1 cellular context compared by ENCODE assay signal in the genomic region with DNA sequence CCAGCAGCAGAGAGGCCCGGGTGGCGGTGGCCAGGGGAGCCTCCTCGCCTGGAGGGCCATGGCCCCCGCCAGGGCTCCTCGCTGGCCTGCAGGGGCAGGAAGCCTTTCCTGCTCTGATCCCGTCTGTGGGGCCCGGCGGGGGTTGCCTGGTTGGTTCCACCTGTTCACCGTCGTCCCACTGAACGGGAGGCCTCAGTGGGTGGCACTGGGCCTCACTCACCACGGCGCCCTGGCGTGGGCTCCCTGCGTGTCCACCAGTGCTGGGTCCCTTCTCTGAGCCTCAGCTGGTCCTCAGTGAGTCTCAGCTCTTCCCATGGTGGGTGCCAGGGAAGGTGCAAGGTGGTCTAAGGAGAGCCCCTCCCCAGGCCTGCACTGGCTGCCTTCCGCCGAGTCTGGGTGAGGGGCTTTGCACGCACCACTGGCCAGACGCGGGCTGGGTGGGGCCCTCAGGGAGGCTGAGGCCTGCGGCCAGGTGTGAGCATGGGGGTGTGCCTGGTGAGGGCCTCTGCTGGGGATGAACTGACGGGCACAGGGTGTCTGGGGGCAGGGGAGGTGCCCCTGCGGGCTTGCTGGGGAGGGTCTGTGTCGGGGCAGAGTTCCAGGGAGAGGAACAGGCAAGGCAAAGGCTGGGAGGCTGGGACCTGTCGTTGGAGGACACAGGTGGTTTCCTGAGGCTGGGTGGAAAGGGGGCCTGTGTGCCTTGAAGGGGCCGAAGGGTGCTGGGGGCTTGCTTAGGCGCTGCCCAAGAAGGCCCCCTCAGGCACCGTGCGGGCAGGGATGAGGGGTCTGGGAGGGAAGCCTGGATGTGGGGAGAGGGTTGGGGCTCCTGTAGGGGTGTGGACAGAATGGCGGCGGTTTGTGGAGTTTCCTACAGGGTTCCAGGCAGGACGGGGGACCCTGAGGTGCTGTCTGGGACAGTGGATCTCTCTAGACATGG.
TF ChIP-seq lines count a peak whose summit lies in the region.

No MANE protein-coding gene starts in this region.

TF ChIP-seq in HepG2, 621 proteins besides CTCF, POLR2A, EP300 and RAD21 (continued from another document):
- no peak for TF ChIP-seq PRPF4 (IDR thresholded peaks at IDR 0.05; ENCODE audit: low read depth, low read length, poor library complexity, severe bottlenecking)
- TF ChIP-seq, protein P1, sequence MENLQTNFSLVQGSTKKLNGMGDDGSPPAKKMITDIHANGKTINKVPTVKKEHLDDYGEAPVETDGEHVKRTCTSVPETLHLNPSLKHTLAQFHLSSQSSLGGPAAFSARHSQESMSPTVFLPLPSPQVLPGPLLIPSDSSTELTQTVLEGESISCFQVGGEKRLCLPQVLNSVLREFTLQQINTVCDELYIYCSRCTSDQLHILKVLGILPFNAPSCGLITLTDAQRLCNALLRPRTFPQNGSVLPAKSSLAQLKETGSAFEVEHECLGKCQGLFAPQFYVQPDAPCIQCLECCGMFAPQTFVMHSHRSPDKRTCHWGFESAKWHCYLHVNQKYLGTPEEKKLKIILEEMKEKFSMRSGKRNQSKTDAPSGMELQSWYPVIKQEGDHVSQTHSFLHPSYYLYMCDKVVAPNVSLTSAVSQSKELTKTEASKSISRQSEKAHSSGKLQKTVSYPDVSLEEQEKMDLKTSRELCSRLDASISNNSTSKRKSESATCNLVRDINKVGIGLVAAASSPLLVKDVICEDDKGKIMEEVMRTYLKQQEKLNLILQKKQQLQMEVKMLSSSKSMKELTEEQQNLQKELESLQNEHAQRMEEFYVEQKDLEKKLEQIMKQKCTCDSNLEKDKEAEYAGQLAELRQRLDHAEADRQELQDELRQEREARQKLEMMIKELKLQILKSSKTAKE (CRISPR knock-in tag; IDR thresholded peaks at IDR 0.05; ENCODE audit: borderline replicate concordance): no peak
- TF ChIP-seq ZNF766 (CRISPR knock-in tag; IDR thresholded peaks at IDR 0.05; ENCODE audit: borderline replicate concordance): no peak
- no peak for TF ChIP-seq ZNF30 (CRISPR knock-in tag; IDR thresholded peaks at IDR 0.05)
- no peak for TF ChIP-seq MED13 (CRISPR knock-in tag; IDR thresholded peaks at IDR 0.05)
- TF ChIP-seq, protein P2, sequence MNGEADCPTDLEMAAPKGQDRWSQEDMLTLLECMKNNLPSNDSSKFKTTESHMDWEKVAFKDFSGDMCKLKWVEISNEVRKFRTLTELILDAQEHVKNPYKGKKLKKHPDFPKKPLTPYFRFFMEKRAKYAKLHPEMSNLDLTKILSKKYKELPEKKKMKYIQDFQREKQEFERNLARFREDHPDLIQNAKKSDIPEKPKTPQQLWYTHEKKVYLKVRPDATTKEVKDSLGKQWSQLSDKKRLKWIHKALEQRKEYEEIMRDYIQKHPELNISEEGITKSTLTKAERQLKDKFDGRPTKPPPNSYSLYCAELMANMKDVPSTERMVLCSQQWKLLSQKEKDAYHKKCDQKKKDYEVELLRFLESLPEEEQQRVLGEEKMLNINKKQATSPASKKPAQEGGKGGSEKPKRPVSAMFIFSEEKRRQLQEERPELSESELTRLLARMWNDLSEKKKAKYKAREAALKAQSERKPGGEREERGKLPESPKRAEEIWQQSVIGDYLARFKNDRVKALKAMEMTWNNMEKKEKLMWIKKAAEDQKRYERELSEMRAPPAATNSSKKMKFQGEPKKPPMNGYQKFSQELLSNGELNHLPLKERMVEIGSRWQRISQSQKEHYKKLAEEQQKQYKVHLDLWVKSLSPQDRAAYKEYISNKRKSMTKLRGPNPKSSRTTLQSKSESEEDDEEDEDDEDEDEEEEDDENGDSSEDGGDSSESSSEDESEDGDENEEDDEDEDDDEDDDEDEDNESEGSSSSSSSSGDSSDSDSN (CRISPR knock-in tag; IDR thresholded peaks at IDR 0.05): no peak
- TF ChIP-seq, protein P3, sequence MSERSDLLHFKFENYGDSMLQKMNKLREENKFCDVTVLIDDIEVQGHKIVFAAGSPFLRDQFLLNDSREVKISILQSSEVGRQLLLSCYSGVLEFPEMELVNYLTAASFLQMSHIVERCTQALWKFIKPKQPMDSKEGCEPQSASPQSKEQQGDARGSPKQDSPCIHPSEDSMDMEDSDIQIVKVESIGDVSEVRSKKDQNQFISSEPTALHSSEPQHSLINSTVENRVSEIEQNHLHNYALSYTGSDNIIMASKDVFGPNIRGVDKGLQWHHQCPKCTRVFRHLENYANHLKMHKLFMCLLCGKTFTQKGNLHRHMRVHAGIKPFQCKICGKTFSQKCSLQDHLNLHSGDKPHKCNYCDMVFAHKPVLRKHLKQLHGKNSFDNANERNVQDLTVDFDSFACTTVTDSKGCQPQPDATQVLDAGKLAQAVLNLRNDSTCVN (CRISPR knock-in tag; IDR thresholded peaks at IDR 0.05; ENCODE audit: borderline replicate concordance): no peak
